In the genomic region with DNA sequence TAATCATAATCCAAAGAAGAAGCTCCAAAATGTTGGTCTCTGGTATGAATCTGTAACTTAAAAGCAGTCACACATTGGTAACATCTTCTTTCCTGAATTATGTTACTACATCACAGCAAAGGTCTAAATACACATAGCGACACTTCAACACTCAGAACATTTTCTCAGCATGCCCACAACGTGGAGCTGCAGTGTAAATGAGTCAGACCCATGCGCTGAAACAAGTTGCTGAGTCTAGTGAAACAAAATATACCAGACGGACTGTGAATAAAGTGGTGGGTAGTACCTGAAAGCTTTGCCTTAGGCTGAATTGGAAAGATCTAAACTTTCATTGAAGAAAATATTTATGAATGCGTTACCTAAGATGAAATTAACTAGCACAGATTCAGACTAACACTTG, we compare ENCODE assay signal across 10 cellular contexts. TPM values are rescaled to one million over a fixed set of nuclear protein-coding genes. Genes with fewer than 3 reads are reported as not detected.
DNase-seq lines count a peak whose midpoint lies in the region; ATAC-seq and TF ChIP-seq lines count a peak whose summit lies in the region.
"Had no signal": no experiment of that assay in that cellular context is flagged by ENCODE, and none has a peak within 500 bp of the region (broad histone marks: within the 10 kb centered on the region; RNA-seq: fewer than 3 reads in every experiment).

No MANE protein-coding gene starts in this region.

- WGBS in SK-N-SH (ENCODE audit: low lambda C conversion rate) = 54% methylated on average over 5 of the region's 5 CpGs

- H3K9me3 ChIP-seq in SK-N-SH (no peaks in the 10 kb centered on the region), cardiac muscle cell (ENCODE audit: low read depth) (no peaks in the 10 kb centered on the region)

- H4K20me1 ChIP-seq in SK-N-SH (ENCODE audit: insufficient read depth) = no peaks in the 10 kb centered on the region

- peaks cover 0 to 5% of the 10 kb centered on the region in 2 experiments; a peak in 3 of 4 replicates for H3K4me1 ChIP-seq in SK-N-SH (ENCODE audit: control insufficient read depth in 1 of 2, insufficient read depth in 2 of 2, low read depth in 1 of 2, low read length in 1 of 2)
- peaks cover 11% of the 10 kb centered on the region for H3K4me1 ChIP-seq in cardiac muscle cell (ENCODE audit: low read depth)

- H2AFZ ChIP-seq in SK-N-SH (ENCODE audit: low read depth) = no peak overlapping the region

- H3K27me3 ChIP-seq in SK-N-SH (ENCODE audit: insufficient read depth) (no peaks in the 10 kb centered on the region), cardiac muscle cell (peaks cover 6% of the 10 kb centered on the region)

- POLR2A ChIA-PET in SK-N-SH (lab: Yijun Ruan, JAX) = no interaction called here

- no peak overlapping the region for H3K4me3 Mint-ChIP-seq in stimulated activated effector memory CD8-positive, alpha-beta T cell treated with anti-CD3 and anti-CD28 coated beads, Interleukin-12 subunit alpha, Interleukin-12 subunit beta, amount 100 ng/mL, for 72 hours
- H3K4me3 Mint-ChIP-seq: T-helper 1 cell treated with Interleukin-12 subunit alpha and Interleukin-12 subunit beta and Interleukin-4 antibody, amounts not matched to agents 30 μg/mL and 1 μg/mL, for 36 hours had no signal

- no peaks in the 10 kb centered on the region for H3K36me3 Mint-ChIP-seq in stimulated activated effector memory CD8-positive, alpha-beta T cell treated with anti-CD3 and anti-CD28 coated beads, Interleukin-12 subunit alpha, Interleukin-12 subunit beta, amount 100 ng/mL, for 72 hours

- no peak for ATAC-seq in SK-N-SH treated with all-trans-retinoic acid at 6 μM for 48 hours
- ATAC-seq in stimulated activated effector memory CD8-positive, alpha-beta T cell treated with anti-CD3 and anti-CD28 coated beads, Interleukin-12 subunit alpha, Interleukin-12 subunit beta, amount 100 ng/mL, for 72 hours = peak; percentile 86
- no peak for ATAC-seq in GM18868 (IDR thresholded peaks at IDR 0.05; ENCODE audit: unreplicated experiment)
- ATAC-seq in GM18873 (IDR thresholded peaks at IDR 0.05; ENCODE audit: low FRiP score, unreplicated experiment) = no peak

- H3K9me3 Mint-ChIP-seq in stimulated activated effector memory CD8-positive, alpha-beta T cell treated with anti-CD3 and anti-CD28 coated beads, Interleukin-12 subunit alpha, Interleukin-12 subunit beta, amount 100 ng/mL, for 72 hours = no peaks in the 10 kb centered on the region
- H3K9me3 Mint-ChIP-seq: T-helper 1 cell treated with Interleukin-12 subunit alpha and Interleukin-12 subunit beta and Interleukin-4 antibody, amounts not matched to agents 30 μg/mL and 1 μg/mL, for 36 hours had no signal

- H3K27ac ChIP-seq in SK-N-SH (ENCODE audit: low read depth in 2 of 2, low read length in 1 of 2) (no peak overlapping the region), cardiac muscle cell (no peak overlapping the region)
- H3K27ac ChIP-seq: dorsolateral prefrontal cortex had no signal

- no peaks in the 10 kb centered on the region for H3K4me1 Mint-ChIP-seq in stimulated activated effector memory CD8-positive, alpha-beta T cell treated with anti-CD3 and anti-CD28 coated beads, Interleukin-12 subunit alpha, Interleukin-12 subunit beta, amount 100 ng/mL, for 72 hours

- TF ChIP-seq RAD21 in SK-N-SH (IDR thresholded peaks at IDR 0.05; ENCODE audit: low read length) = 0 out of 2 replicates have a peak, but pooled peaks have one; percentile 7

- H3K9ac ChIP-seq in SK-N-SH = no peak overlapping the region

- no peak for DNase-seq in SK-N-SH
- DNase-seq in SHP77 treated with DMSO at 0.1 percent for 48 hours (lab: John Stamatoyannopoulos, UW) = peak; percentile 3
- peak; percentile 35 to 69 for DNase-seq in cardiac muscle cell (ENCODE audit: low read depth in 1 of 2, low spot score in 1 of 2)
- DNase-seq in stimulated activated effector memory CD8-positive, alpha-beta T cell treated with anti-CD3 and anti-CD28 coated beads, Interleukin-12 subunit alpha, Interleukin-12 subunit beta, amount 100 ng/mL, for 72 hours (ENCODE audit: low spot score in 2 of 2) = no peak
- no peak for DNase-seq in KG1 (lab: John Stamatoyannopoulos, UW)

- CTCF ChIA-PET in SK-N-SH (lab: Yijun Ruan, JAX) = interaction anchor here (3.9 kb wide), 1 partner anchor 304 kb away, joined by 16 read pairs; no protein-coding TSS in a partner anchor

- H3K4me2 ChIP-seq in SK-N-SH = no peak overlapping the region

- no peaks in the 10 kb centered on the region for H3K36me3 ChIP-seq in SK-N-SH (replicated peaks in 1 of 2; ENCODE audit: control insufficient read depth in 1 of 2, insufficient read depth in 2 of 2, low read length in 1 of 2)
- no peaks in the 10 kb centered on the region for H3K36me3 ChIP-seq in cardiac muscle cell

- H3K27ac Mint-ChIP-seq in stimulated activated effector memory CD8-positive, alpha-beta T cell treated with anti-CD3 and anti-CD28 coated beads, Interleukin-12 subunit alpha, Interleukin-12 subunit beta, amount 100 ng/mL, for 72 hours = no peak overlapping the region
- H3K27ac Mint-ChIP-seq: T-helper 1 cell treated with Interleukin-12 subunit alpha and Interleukin-12 subunit beta and Interleukin-4 antibody, amounts not matched to agents 30 μg/mL and 1 μg/mL, for 36 hours had no signal

- no peak overlapping the region for H3K4me3 ChIP-seq in SK-N-SH (ENCODE audit: low read depth in 2 of 2, low read length in 1 of 2)
- no peak overlapping the region for H3K4me3 ChIP-seq in cardiac muscle cell
- H3K4me3 ChIP-seq: dorsolateral prefrontal cortex had no signal

- no peaks in the 10 kb centered on the region for H3K79me2 ChIP-seq in SK-N-SH (ENCODE audit: insufficient read depth)

- H3F3A ChIP-seq in SK-N-SH (replicated peaks; ENCODE audit: insufficient read depth) = no peaks in the 10 kb centered on the region

- no peaks in the 10 kb centered on the region for H3K9me2 ChIP-seq in SK-N-SH

- no peak for TF ChIP-seq EP300 in SK-N-SH (IDR thresholded peaks at IDR 0.05; ENCODE audit: borderline replicate concordance in 1 of 2, low read depth in 1 of 2, low read length in 1 of 2)

- 0 out of 2 replicates have a peak, but pooled peaks have one; percentile 11 for TF ChIP-seq CTCF in SK-N-SH (IDR thresholded peaks at IDR 0.05)
- TF ChIP-seq CTCF in cardiac muscle cell (IDR thresholded peaks at IDR 0.05; ENCODE audit: low read depth, low read length) = no peak

TF ChIP-seq in SK-N-SH, 30 proteins besides CTCF, POLR2A, EP300 and RAD21 (continues in another document):
- TF ChIP-seq JUND (IDR thresholded peaks at IDR 0.05) (no peak), TAF1 (IDR thresholded peaks at IDR 0.05; ENCODE audit: borderline replicate concordance, low read depth, low read length) (no peak), SIN3A (IDR thresholded peaks at IDR 0.05; ENCODE audit: borderline replicate concordance, low read depth, low read length) (no peak), NRF1 (IDR thresholded peaks at IDR 0.05; ENCODE audit: low read depth, low read length) (no peak), TEAD4 (IDR thresholded peaks at IDR 0.05; ENCODE audit: borderline replicate concordance, insufficient read depth) (no peak), ELF1 (IDR thresholded peaks at IDR 0.05) (no peak), FOXM1 (IDR thresholded peaks at IDR 0.05; ENCODE audit: low read depth) (no peak), CHD2 (IDR thresholded peaks at IDR 0.05; ENCODE audit: low read length, partially characterized antibody) (no peak), NFIC (IDR thresholded peaks at IDR 0.05; ENCODE audit: borderline replicate concordance) (no peak)
- TF ChIP-seq, protein P1, sequence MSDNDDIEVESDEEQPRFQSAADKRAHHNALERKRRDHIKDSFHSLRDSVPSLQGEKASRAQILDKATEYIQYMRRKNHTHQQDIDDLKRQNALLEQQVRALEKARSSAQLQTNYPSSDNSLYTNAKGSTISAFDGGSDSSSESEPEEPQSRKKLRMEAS (IDR thresholded peaks at IDR 0.05; ENCODE audit: low read depth) = no peak
- TF ChIP-seq, protein P2, sequence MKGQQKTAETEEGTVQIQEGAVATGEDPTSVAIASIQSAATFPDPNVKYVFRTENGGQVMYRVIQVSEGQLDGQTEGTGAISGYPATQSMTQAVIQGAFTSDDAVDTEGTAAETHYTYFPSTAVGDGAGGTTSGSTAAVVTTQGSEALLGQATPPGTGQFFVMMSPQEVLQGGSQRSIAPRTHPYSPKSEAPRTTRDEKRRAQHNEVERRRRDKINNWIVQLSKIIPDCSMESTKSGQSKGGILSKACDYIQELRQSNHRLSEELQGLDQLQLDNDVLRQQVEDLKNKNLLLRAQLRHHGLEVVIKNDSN (IDR thresholded peaks at IDR 0.05; ENCODE audit: borderline replicate concordance, low read depth) = no peak

TF ChIP-seq in SK-N-SH treated with all-trans-retinoic acid at 6 μM for 48 hours, 23 proteins besides CTCF, POLR2A, EP300 and RAD21:
- TF ChIP-seq ZNF8 (CRISPR knock-in tag; IDR thresholded peaks at IDR 0.05) (no peak), CREB5 (CRISPR knock-in tag; IDR thresholded peaks at IDR 0.05; ENCODE audit: low read depth) (no peak), SNAI2 (CRISPR knock-in tag; IDR thresholded peaks at IDR 0.05) (no peak), ZFP3 (CRISPR knock-in tag; IDR thresholded peaks at IDR 0.05) (no peak), ZNF70 (CRISPR knock-in tag; IDR thresholded peaks at IDR 0.05) (no peak), BACH2 (CRISPR knock-in tag; IDR thresholded peaks at IDR 0.05; ENCODE audit: borderline replicate concordance) (no peak), ZFP30 (CRISPR knock-in tag; IDR thresholded peaks at IDR 0.05) (no peak)

RNA-seq across cellular contexts. Expression of gene GOLGA8B, which starts 33.2 kb away (rescaled TPM):
- polyA plus RNA-seq in SK-N-SH (2012; rRNA removed) = 96.6 and 154 TPM in 2 replicates
- polyA plus RNA-seq in SK-N-SH (2012; cell fraction: cytosol; rRNA removed) = 11.7 and 13.9 TPM in 2 replicates
- 1,292 and 1,384 TPM in 2 replicates for polyA plus RNA-seq in SK-N-SH (2012; cell fraction: nucleus; rRNA removed)
- 82.3 and 139 TPM in 2 replicates for total RNA-seq in cardiac muscle cell
- polyA plus RNA-seq in cardiac muscle cell = 84.1 and 86.8 TPM in 2 replicates

Comparison
In these comparisons a context has a peak if more than half of its experiments do, and no peak if none do; other contexts are left out.
1. DNase-seq: peak in SHP77 treated with DMSO at 0.1 percent for 48 hours (single experiment) and cardiac muscle cell (2 of 2); none in SK-N-SH (single experiment), stimulated activated effector memory CD8-positive, alpha-beta T cell treated with anti-CD3 and anti-CD28 coated beads, Interleukin-12 subunit alpha, Interleukin-12 subunit beta, amount 100 ng/mL, for 72 hours (0 of 2) and KG1 (single experiment).